ENCODE assay signal across 9 cellular contexts in genomic region chr7:25456467-25457171, GRCh38.
DNase-seq lines count a peak whose midpoint lies in the region; ATAC-seq and TF ChIP-seq lines count a peak whose summit lies in the region.
"Had no signal": no experiment of that assay in that cellular context is flagged by ENCODE, and none has a peak within 500 bp of the region (broad histone marks: within the 10 kb centered on the region; RNA-seq: fewer than 3 reads in every experiment).

No MANE protein-coding gene starts in this region.

- DNase-seq in LNCaP clone FGC (ENCODE audit: low read depth): peak; percentile 96
- peak; percentile 15 for DNase-seq in RPMI7951 (ENCODE audit: low read depth)
- peak; percentile 26 for DNase-seq in left ventricle myocardium superior
- peak in 1 of 2 donors; percentile 15 for DNase-seq in gastrocnemius medialis
- no peak for DNase-seq in G401 (ENCODE audit: low spot score)
- DNase-seq in activated CD4-positive, alpha-beta T cell treated with anti-CD3 and anti-CD28 coated beads, Interleukin-2, amount 50 U/mL, for 48 hours: no peak
- DNase-seq in Ammon's horn (ENCODE audit: low spot score): no peak
- DNase-seq: Calu3 had no signal

- TF ChIP-seq CTCF in LNCaP clone FGC (IDR thresholded peaks at IDR 0.05; ENCODE audit: control insufficient read depth, extremely low read depth, insufficient read depth) (no peak), gastrocnemius medialis (IDR thresholded peaks at IDR 0.05 in 4 of 5, conservative IDR thresholded peaks at IDR 0.05 in 1 of 5) (no peak)

- intact Hi-C loops in left ventricle myocardium superior (cut with micrococcal nuclease) (no loop called here), gastrocnemius medialis (cut with DNase I; ENCODE audit: low total_unique reads) (no loop called here)

- TF ChIP-seq POLR2A in gastrocnemius medialis (IDR thresholded peaks at IDR 0.05): no peak

- peak overlapping the region in 3 of 4 donors; percentile 42 to 56 (median 53) for H3K27ac ChIP-seq in gastrocnemius medialis

- H3K27me3 ChIP-seq in gastrocnemius medialis: no peaks in the 10 kb centered on the region

- peak overlapping the region; percentile 8; the same call in 1 of the 2 replicates for H3K4me3 ChIP-seq in LNCaP clone FGC (ENCODE audit: low read depth, low read length)
- no peak overlapping the region for H3K4me3 ChIP-seq in gastrocnemius medialis

- H3K4me1 ChIP-seq in gastrocnemius medialis: peaks cover 0 to 5% of the 10 kb centered on the region in 2 donors

- in situ Hi-C loops in gastrocnemius medialis (cut with MboI; ENCODE audit: low sequenced_read_pairs in 4 of 4): no loop called here
- in situ Hi-C loops in G401 (cut with HindIII; ENCODE audit: low sequenced_read_pairs): no loop called here

- no peaks in the 10 kb centered on the region for H3K36me3 ChIP-seq in gastrocnemius medialis

- no peaks in the 10 kb centered on the region for H3K9me3 ChIP-seq in gastrocnemius medialis

- ATAC-seq in left ventricle myocardium superior (peak; percentile 72), gastrocnemius medialis (peak; percentile 45 to 59), HG03159 (IDR thresholded peaks at IDR 0.05; ENCODE audit: unreplicated experiment) (no peak)

Comparison
In these comparisons a context has a peak if more than half of its experiments do, and no peak if none do; other contexts are left out.
1. DNase-seq: peak in LNCaP clone FGC (single experiment), RPMI7951 (single experiment) and left ventricle myocardium superior (single experiment); none in G401 (single experiment), activated CD4-positive, alpha-beta T cell treated with anti-CD3 and anti-CD28 coated beads, Interleukin-2, amount 50 U/mL, for 48 hours (0 of 2) and Ammon's horn (single experiment).